In genomic region chr5:9437741-9438240, GRCh38 we compare ENCODE assay signal across 16 cellular contexts.
DNase-seq lines count a peak whose midpoint lies in the region; ATAC-seq, FAIRE-seq and TF ChIP-seq lines count a peak whose summit lies in the region.
"Had no signal": no experiment of that assay in that cellular context is flagged by ENCODE, and none has a peak within 500 bp of the region (broad histone marks: within the 10 kb centered on the region; RNA-seq: fewer than 3 reads in every experiment).

No MANE protein-coding gene starts in this region.

- H3K9me3 Mint-ChIP-seq in HFFc6, result no peaks in the 10 kb centered on the region
- H3K9me3 Mint-ChIP-seq in astrocyte (ENCODE audit: unreplicated experiment), result peaks cover 2% of the 10 kb centered on the region

- no peak overlapping the region for H3K9ac ChIP-seq in astrocyte (ENCODE audit: low read length)

- TF ChIP-seq CTCF in AG04449 (IDR thresholded peaks at IDR 0.05; ENCODE audit: insufficient read depth, low read length, missing control alignments), result no peak
- no peak for TF ChIP-seq CTCF in HFFc6 (IDR thresholded peaks at IDR 0.05)
- no peak for TF ChIP-seq CTCF in astrocyte (IDR thresholded peaks at IDR 0.05; ENCODE audit: insufficient read depth, low read depth, low read length)
- TF ChIP-seq CTCF in D721Med (IDR thresholded peaks at IDR 0.05; ENCODE audit: insufficient read depth, missing control alignments), result no peak

- H3K27me3 Mint-ChIP-seq in HFFc6 (ENCODE audit: insufficient read depth) (no peaks in the 10 kb centered on the region; the same call in none of the 2 replicates), astrocyte (ENCODE audit: low read depth, unreplicated experiment) (no peaks in the 10 kb centered on the region)
- H3K27me3 Mint-ChIP-seq: activated T-helper 17 cell treated with anti-CD3 and anti-CD28 coated beads, Interleukin-2, amount 50 U/mL, for 72 hours had no signal

- peak; percentile 29 for DNase-seq in AG04449 (ENCODE audit: low read depth, low spot score)
- DNase-seq in HFFc6, result peak; percentile 91
- peak; percentile 89 for DNase-seq in astrocyte (ENCODE audit: low read depth)
- peak; percentile 45 for DNase-seq in hepatic stellate cell (ENCODE audit: low spot score)
- DNase-seq in OCI-M2 (lab: John Stamatoyannopoulos, UW; ENCODE audit: unreplicated experiment), result no peak
- DNase-seq in retina, result no peak
- DNase-seq in D721Med (ENCODE audit: insufficient read length, low spot score), result no peak
- DNase-seq: ACHN; naive thymus-derived CD8-positive, alpha-beta T cell; NCI-H1417 treated with DMSO at 0.1 percent for 48 hours had no signal

- H3K4me2 ChIP-seq in astrocyte (ENCODE audit: low read length), result no peak overlapping the region

- ATAC-seq in GM18498 (IDR thresholded peaks at IDR 0.05; ENCODE audit: unreplicated experiment), result no peak
- ATAC-seq: activated T-helper 17 cell treated with anti-CD3 and anti-CD28 coated beads, Interleukin-2, amount 50 U/mL, for 72 hours; naive thymus-derived CD8-positive, alpha-beta T cell had no signal

- peak overlapping the region; percentile 61 for H3K4me3 Mint-ChIP-seq in HFFc6
- no peak overlapping the region for H3K4me3 Mint-ChIP-seq in astrocyte (ENCODE audit: unreplicated experiment)
- H3K4me3 Mint-ChIP-seq: activated T-helper 17 cell treated with anti-CD3 and anti-CD28 coated beads, Interleukin-2, amount 50 U/mL, for 72 hours; naive thymus-derived CD8-positive, alpha-beta T cell had no signal

- no peaks in the 10 kb centered on the region for H3K36me3 ChIP-seq in astrocyte (ENCODE audit: insufficient read depth, low read length)
- H3K36me3 ChIP-seq: cardiac muscle cell had no signal

- H3K27ac Mint-ChIP-seq in HFFc6 (peak overlapping the region; percentile 95), astrocyte (ENCODE audit: unreplicated experiment) (peak overlapping the region; percentile 0)
- H3K27ac Mint-ChIP-seq: activated T-helper 17 cell treated with anti-CD3 and anti-CD28 coated beads, Interleukin-2, amount 50 U/mL, for 72 hours; naive thymus-derived CD8-positive, alpha-beta T cell had no signal

- peak overlapping the region; percentile 26 for H2AFZ ChIP-seq in astrocyte (ENCODE audit: low read depth, low read length)

- H3K27ac ChIP-seq in astrocyte (ENCODE audit: low read depth, low read length), result no peak overlapping the region
- H3K27ac ChIP-seq: cardiac muscle cell had no signal

- peaks cover 22% of the 10 kb centered on the region for H3K4me1 ChIP-seq in astrocyte (ENCODE audit: insufficient read depth, low read length)

- H3K27me3 ChIP-seq in astrocyte (ENCODE audit: insufficient read depth, low read length), result no peaks in the 10 kb centered on the region
- H3K27me3 ChIP-seq: cardiac muscle cell had no signal

- no peaks in the 10 kb centered on the region for H4K20me1 ChIP-seq in astrocyte (ENCODE audit: insufficient read depth, low read length)

- H3K4me3 ChIP-seq in AG04449 (ENCODE audit: low read depth, low read length) (no peak overlapping the region), astrocyte (ENCODE audit: insufficient read depth, low read depth, low read length) (no peak overlapping the region)
- H3K4me3 ChIP-seq: cardiac muscle cell had no signal

- CTCF ChIA-PET in AG04449 (lab: Yijun Ruan, JAX), result no interaction called here

- H3K36me3 Mint-ChIP-seq in HFFc6 (ENCODE audit: low read depth) (peaks cover 42% of the 10 kb centered on the region), astrocyte (ENCODE audit: low read depth, unreplicated experiment) (no peaks in the 10 kb centered on the region)
- H3K36me3 Mint-ChIP-seq: naive thymus-derived CD8-positive, alpha-beta T cell had no signal

- POLR2A ChIA-PET in AG04449 (lab: Yijun Ruan, JAX), result no interaction called here

- no peaks in the 10 kb centered on the region for H3K9me3 ChIP-seq in astrocyte (ENCODE audit: insufficient read depth, low read depth, low read length)

- H3K4me1 Mint-ChIP-seq in HFFc6 (ENCODE audit: low read depth) (peaks cover 72% of the 10 kb centered on the region), astrocyte (ENCODE audit: low read depth, unreplicated experiment) (peaks cover 17% of the 10 kb centered on the region)
- H3K4me1 Mint-ChIP-seq: activated T-helper 17 cell treated with anti-CD3 and anti-CD28 coated beads, Interleukin-2, amount 50 U/mL, for 72 hours had no signal

- peaks cover 2% of the 10 kb centered on the region for H3K79me2 ChIP-seq in astrocyte (ENCODE audit: insufficient read depth, low read length)

- FAIRE-seq in astrocyte (lab: Jason Lieb, UNC) (peak; percentile 56), D721Med (lab: Jason Lieb, UNC) (no peak)
- FAIRE-seq: HTR-8/SVneo, islet of Langerhans, urothelium cell line had no signal

Comparison
In these comparisons a context has a peak if more than half of its experiments do, and no peak if none do; other contexts are left out.
1. DNase-seq: peak in AG04449 (single experiment), HFFc6 (single experiment), astrocyte (single experiment) and hepatic stellate cell (single experiment); none in OCI-M2 (single experiment), retina (single experiment) and D721Med (single experiment).